ENCODE assay signal across 8 cellular contexts in genomic region chr17:32877164-32877764, GRCh38.
DNase-seq lines count a peak whose midpoint lies in the region; ATAC-seq and TF ChIP-seq lines count a peak whose summit lies in the region.

No MANE protein-coding gene starts in this region.

- peak overlapping the region; percentile 63 for H3K4me3 ChIP-seq in AG04449 (ENCODE audit: low read depth, low read length)

- peak; percentile 79 for TF ChIP-seq CTCF in AG04449 (IDR thresholded peaks at IDR 0.05; ENCODE audit: insufficient read depth, low read length, missing control alignments)

- POLR2A ChIA-PET in AG04449 (lab: Yijun Ruan, JAX): no interaction called here

- CTCF ChIA-PET in AG04449 (lab: Yijun Ruan, JAX): interaction anchor here (0.6 to 4.3 kb wide), 49 partner anchors 8 to 415 kb away, joined by 3 to 81 read pairs (median 5); partner anchors contain the start of genes SPACA3 and TMEM98

- ATAC-seq in GM18870 (IDR thresholded peaks at IDR 0.05; ENCODE audit: unreplicated experiment) (peak; percentile 32), HG03108 (IDR thresholded peaks at IDR 0.05; ENCODE audit: unreplicated experiment) (peak; percentile 89)
- peak; percentile 95 to 97 for ATAC-seq in activated CD4-positive, CD25-positive, alpha-beta regulatory T cell treated with anti-CD3 and anti-CD28 coated beads, Interleukin-2, amount 50 U/mL, for 24 hours

- DNase-seq in AG04449 (ENCODE audit: low read depth, low spot score) (no peak), NCI-H2227 (lab: John Stamatoyannopoulos, UW; ENCODE audit: unreplicated experiment) (peak; percentile 91), cerebellar cortex (ENCODE audit: low spot score) (peak; percentile 82), kidney glomerular epithelial cell (lab: John Stamatoyannopoulos, UW) (peak; percentile 79)
- peak; percentile 90 to 93 for DNase-seq in stimulated activated CD4-positive, alpha-beta T cell treated with anti-CD3 and anti-CD28 coated beads, Interleukin-15, amount 100 ng/mL, for 1 hour (ENCODE audit: low read depth in 1 of 2, low spot score in 1 of 2)

Comparison
In these comparisons a context has a peak if more than half of its experiments do, and no peak if none do; other contexts are left out.
1. ATAC-seq: peak in every context shown above with its lines; median percentile 96 in activated CD4-positive, CD25-positive, alpha-beta regulatory T cell treated with anti-CD3 and anti-CD28 coated beads, Interleukin-2, amount 50 U/mL, for 24 hours; 89 in HG03108; 32 in GM18870.